Comparison of ENCODE assay signal across 1 cellular context in genomic region chr11:26578998-26579635, GRCh38.
TF ChIP-seq lines count a peak whose summit lies in the region.

No MANE protein-coding gene starts in this region.

TF ChIP-seq in GM23338, 12 proteins besides CTCF, POLR2A, EP300 and RAD21 (continued from another document):
- TF ChIP-seq ZNF462 (CRISPR knock-in tag; IDR thresholded peaks at IDR 0.05) (no peak), POLR2AphosphoS5 (IDR thresholded peaks at IDR 0.05; ENCODE audit: low read depth) (no peak), REST (IDR thresholded peaks at IDR 0.05; ENCODE audit: unreplicated experiment) (no peak), ZNF331 (CRISPR knock-in tag; IDR thresholded peaks at IDR 0.05; ENCODE audit: low read depth) (no peak), CREB1 (CRISPR knock-in tag; IDR thresholded peaks at IDR 0.05; ENCODE audit: low read depth) (no peak), ETS1 (IDR thresholded peaks at IDR 0.05) (no peak)
